Comparison of ENCODE assay signal across 21 cellular contexts in the genomic region with DNA sequence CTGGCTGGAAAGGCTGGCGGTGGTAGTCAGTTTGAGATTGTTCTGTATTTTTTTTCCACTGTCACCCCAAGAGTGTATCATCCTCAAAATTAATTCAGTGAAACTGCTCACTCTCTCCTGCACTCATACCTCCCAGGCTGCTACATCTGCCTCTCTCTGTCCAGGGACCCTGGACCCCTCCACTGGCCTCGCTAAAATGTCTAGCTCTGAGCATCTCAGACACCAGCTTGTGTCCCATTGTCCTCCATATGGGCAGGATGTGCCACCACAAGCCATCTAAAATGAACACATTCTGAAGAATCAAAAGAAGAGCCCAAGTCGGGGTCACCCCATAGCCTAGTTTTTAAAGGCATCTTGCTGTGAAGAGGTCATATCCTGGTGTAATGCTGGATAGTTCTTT.
"Had no signal": no experiment of that assay in that cellular context is flagged by ENCODE, and none has a peak within 500 bp of the region (broad histone marks: within the 10 kb centered on the region; RNA-seq: fewer than 3 reads in every experiment).

No MANE protein-coding gene starts in this region.

- H3K27me3 Mint-ChIP-seq: memory B cell, naive B cell had no signal

- DNase-seq: dermis blood vessel endothelial cell; dorsolateral prefrontal cortex; effector CD4-positive, alpha-beta T cell; effector memory CD4-positive, alpha-beta T cell; esophagus squamous epithelium; foreskin fibroblast; foreskin melanocyte; gastrocnemius medialis; glutamatergic neuron; heart right ventricle; hippocampal formation; left cardiac atrium; left lung; left ventricle myocardium superior; lower lobe of right lung; mammary epithelial cell; mucosa of descending colon; naive B cell had no signal

- H3K4me3 ChIP-seq: coronary artery, dorsolateral prefrontal cortex, esophagus squamous epithelium, gastrocnemius medialis, heart right ventricle, left lung, lower lobe of right lung, mucosa of descending colon had no signal

- H3K9me3 ChIP-seq: esophagus squamous epithelium, gastrocnemius medialis, left lung, lower lobe of right lung, mucosa of descending colon had no signal

- H3K4me1 ChIP-seq: esophagus squamous epithelium, gastrocnemius medialis, heart right ventricle, left lung, lower lobe of right lung had no signal

- H3K36me3 ChIP-seq: esophagus squamous epithelium, gastrocnemius medialis, heart right ventricle, left lung, lower lobe of right lung had no signal

- H3K4me3 Mint-ChIP-seq: memory B cell, mesothelial cell of epicardium, naive B cell had no signal

- H3K4me1 Mint-ChIP-seq: memory B cell, naive B cell had no signal

- ATAC-seq: gastrocnemius medialis, heart right ventricle, left cardiac atrium, left lung, left ventricle myocardium superior, lower lobe of right lung, mucosa of descending colon had no signal

- H3K27me3 ChIP-seq: esophagus squamous epithelium, gastrocnemius medialis, left lung had no signal

- H3K27ac ChIP-seq: coronary artery, dorsolateral prefrontal cortex, esophagus squamous epithelium, gastrocnemius medialis, heart right ventricle, left lung, lower lobe of right lung had no signal

- H3K36me3 Mint-ChIP-seq: memory B cell, naive B cell had no signal

- H3K27ac Mint-ChIP-seq: memory B cell, naive B cell had no signal
